Comparison of ENCODE assay signal across 13 cellular contexts in genomic region chr11:74288161-74288560, GRCh38. TPM values are rescaled to one million over a fixed set of nuclear protein-coding genes. Genes with fewer than 3 reads are reported as not detected.
DNase-seq lines count a peak whose midpoint lies in the region; ATAC-seq and TF ChIP-seq lines count a peak whose summit lies in the region.
"Had no signal": no experiment of that assay in that cellular context is flagged by ENCODE, and none has a peak within 500 bp of the region (broad histone marks: within the 10 kb centered on the region; RNA-seq: fewer than 3 reads in every experiment).

No MANE protein-coding gene starts in this region.

- H4K8ac ChIP-seq in IMR-90 (ENCODE audit: low read depth in 2 of 2, low read length in 2 of 2) (peak overlapping the region in 1 of 2 experiments; percentile 81; a peak in 2 of 4 replicates), neuronal stem cell (ENCODE audit: low read depth, low read length) (no peak overlapping the region)

- no peak overlapping the region for H2BK12ac ChIP-seq in neuronal stem cell (ENCODE audit: low read length)

- H3K79me1 ChIP-seq in IMR-90 (ENCODE audit: low read depth in 1 of 2, low read length in 2 of 2) (no peaks in the 10 kb centered on the region), neuronal stem cell (ENCODE audit: low read depth, low read length) (no peaks in the 10 kb centered on the region)

- no peak overlapping the region for H3K4me3 Mint-ChIP-seq in CD14-positive monocyte
- H3K4me3 Mint-ChIP-seq: activated naive CD4-positive, alpha-beta T cell treated with anti-CD3 and anti-CD28 coated beads, Interleukin-2, amount 10 ng/mL, durations not matched to agents 7 days and 5 days; T-cell had no signal

- no peaks in the 10 kb centered on the region for H3K36me3 Mint-ChIP-seq in CD14-positive monocyte
- H3K36me3 Mint-ChIP-seq: activated naive CD4-positive, alpha-beta T cell treated with anti-CD3 and anti-CD28 coated beads, Interleukin-2, amount 10 ng/mL, durations not matched to agents 7 days and 5 days; T-cell had no signal

- peak overlapping the region; percentile 10; the same call in 1 of the 2 replicates for H4K5ac ChIP-seq in IMR-90 (ENCODE audit: low read depth, low read length)

- H3K23ac ChIP-seq in IMR-90 (ENCODE audit: low read depth, low read length) (no peak overlapping the region), neuronal stem cell (ENCODE audit: low read depth, low read length, poor library complexity) (no peak overlapping the region)

- H3K4me3 ChIP-seq in IMR-90 (ENCODE audit: insufficient read depth, low read depth, low read length) = no peak overlapping the region
- H3K4me3 ChIP-seq in cardiac fibroblast (replicated peaks in 1 of 2; ENCODE audit: low read depth in 2 of 2, low read length in 2 of 2) = no peak overlapping the region
- no peak overlapping the region for H3K4me3 ChIP-seq in neuronal stem cell (ENCODE audit: low read length in 2 of 2)
- H3K4me3 ChIP-seq: upper lobe of right lung had no signal

- dilution Hi-C loops in IMR-90 (cut with HindIII; ENCODE audit: low sequenced_read_pairs, unreplicated experiment) = no loop called here

- peak overlapping the region; percentile 38 for H3K18ac ChIP-seq in IMR-90 (ENCODE audit: low read depth, low read length)
- no peak overlapping the region for H3K18ac ChIP-seq in neuronal stem cell (ENCODE audit: low read length)

- peak overlapping the region; percentile 65; the same call in 1 of the 2 replicates for H3K14ac ChIP-seq in IMR-90 (replicated peaks; ENCODE audit: low read depth, low read length)
- H3K14ac ChIP-seq in neuronal stem cell (ENCODE audit: low read length) = no peak overlapping the region

- no CpG with 5 or more reads among the region's 1 CpG for WGBS in IMR-90 (ENCODE audit: extremely low coverage in 2 of 2, insufficient read length in 1 of 2), 2 experiments
- no CpG with 5 or more reads among the region's 1 CpG for WGBS in neuronal stem cell (ENCODE audit: extremely low coverage in 2 of 2, insufficient read length in 2 of 2, insufficient replicate concordance in 1 of 2), 2 donors

- no TSS peak for BruUV-seq in IMR-90 (replicated peaks; lab: Mats Ljungman, UMichigan)

- CTCF ChIA-PET in IMR-90 (lab: Yijun Ruan, JAX) = no interaction called here

- H3K27me3 ChIP-seq in IMR-90 (ENCODE audit: control insufficient read depth, insufficient read depth, low read length) (no peaks in the 10 kb centered on the region), neuronal stem cell (ENCODE audit: control insufficient read depth in 3 of 3, insufficient read depth in 3 of 3, low read depth in 1 of 3, low read length in 3 of 3) (peaks cover 0 to 3% (median 0%) of the 10 kb centered on the region in 3 experiments)
- H3K27me3 ChIP-seq: upper lobe of right lung had no signal

- H3K36me3 ChIP-seq in IMR-90 (ENCODE audit: control insufficient read depth, insufficient read depth, low read length) (peaks cover 4% of the 10 kb centered on the region; the same call in 1 of the 2 replicates), neuronal stem cell (replicated peaks in 1 of 2; ENCODE audit: control insufficient read depth in 2 of 2, insufficient read depth in 2 of 2, low read length in 2 of 2) (no peaks in the 10 kb centered on the region)
- H3K36me3 ChIP-seq: upper lobe of right lung had no signal

- peaks cover 13% of the 10 kb centered on the region for H3K9me1 ChIP-seq in IMR-90 (ENCODE audit: insufficient read depth, low read length)

- H2BK15ac ChIP-seq in IMR-90 (ENCODE audit: low read depth, low read length) (no peak overlapping the region), neuronal stem cell (ENCODE audit: low read length) (no peak overlapping the region)

- no peaks in the 10 kb centered on the region for H4K20me1 ChIP-seq in IMR-90 (ENCODE audit: insufficient read depth, low read length)

- peak; percentile 33 for TF ChIP-seq RAD21 in IMR-90 (IDR thresholded peaks at IDR 0.05; ENCODE audit: low read length)

- peak overlapping the region; percentile 74; the same call in 1 of the 2 replicates for H3K4ac ChIP-seq in IMR-90 (ENCODE audit: low read depth, low read length)
- no peak overlapping the region for H3K4ac ChIP-seq in neuronal stem cell (ENCODE audit: low read length)

- peaks cover 16% of the 10 kb centered on the region for H3K4me1 ChIP-seq in IMR-90 (ENCODE audit: control insufficient read depth, insufficient read depth, low read length)
- H3K4me1 ChIP-seq in neuronal stem cell (ENCODE audit: control insufficient read depth in 2 of 2, insufficient read depth in 1 of 2, low read depth in 1 of 2, low read length in 2 of 2) = no peaks in the 10 kb centered on the region
- H3K4me1 ChIP-seq: upper lobe of right lung had no signal

- peaks cover 2 to 8% (median 5%) of the 10 kb centered on the region in 3 donors for H3K27me3 Mint-ChIP-seq in CD14-positive monocyte (ENCODE audit: low read depth in 3 of 3)

- H2AFZ ChIP-seq in IMR-90 (replicated peaks; ENCODE audit: low read length, poor library complexity) (no peak overlapping the region), neuronal stem cell (ENCODE audit: low read length) (peak overlapping the region; percentile 6)

- peaks cover 0 to 2% (median 0%) of the 10 kb centered on the region in 7 donors for H3K9me3 Mint-ChIP-seq in CD14-positive monocyte
- H3K9me3 Mint-ChIP-seq: activated naive CD4-positive, alpha-beta T cell treated with anti-CD3 and anti-CD28 coated beads, Interleukin-2, amount 10 ng/mL, durations not matched to agents 7 days and 5 days; T-cell had no signal

- no peak overlapping the region for H2AK5ac ChIP-seq in IMR-90 (ENCODE audit: low read depth, low read length)
- H2AK5ac ChIP-seq in neuronal stem cell (ENCODE audit: low read depth, low read length) = no peak overlapping the region

- intact Hi-C loops in IMR-90 (cut with micrococcal nuclease) (no loop called here), posterior cingulate gyrus (cut with DNase I) (no loop called here), CD14-positive monocyte (cut with micrococcal nuclease) (no loop called here)

- peak overlapping the region; percentile 88 for H2BK120ac ChIP-seq in IMR-90 (ENCODE audit: low read depth, low read length)
- no peak overlapping the region for H2BK120ac ChIP-seq in neuronal stem cell (ENCODE audit: low read depth, low read length)

- H3K9me3 ChIP-seq in IMR-90 (ENCODE audit: control insufficient read depth, insufficient read depth, low read length) (no peaks in the 10 kb centered on the region), neuronal stem cell (replicated peaks in 1 of 2; ENCODE audit: control insufficient read depth in 2 of 2, insufficient read depth in 1 of 2, low read depth in 1 of 2, low read length in 2 of 2) (no peaks in the 10 kb centered on the region)
- H3K9me3 ChIP-seq: upper lobe of right lung had no signal

- H3K4me2 ChIP-seq in IMR-90 (ENCODE audit: low read depth, low read length) = peak overlapping the region; percentile 18; the same call in 1 of the 2 replicates
- no peak overlapping the region for H3K4me2 ChIP-seq in neuronal stem cell (ENCODE audit: insufficient read depth, low read length, poor library complexity, severe bottlenecking)

- POLR2A ChIA-PET in IMR-90 (lab: Charles Lee; ENCODE audit: unreplicated experiment) = no interaction called here

- peak overlapping the region; percentile 77; the same call in 1 of the 2 replicates for H3K27ac ChIP-seq in IMR-90 (ENCODE audit: insufficient read depth, low read length)
- no peak overlapping the region for H3K27ac ChIP-seq in neuronal stem cell (replicated peaks; ENCODE audit: low read length)
- H3K27ac ChIP-seq: upper lobe of right lung had no signal

- in situ Hi-C loops in IMR-90 (cut with MboI; ENCODE audit: low sequenced_read_pairs) = no loop called here

- DNase-seq in COLO829 (ENCODE audit: low spot score) (peak; percentile 74), IMR-90 (peak; percentile 99), cardiac fibroblast (ENCODE audit: low read depth in 2 of 2) (peak; percentile 97 to 98), neuronal stem cell (ENCODE audit: low spot score) (no peak), activated gamma-delta T cell (lab: John Stamatoyannopoulos, UW) (no peak), DMS79 (lab: John Stamatoyannopoulos, UW) (no peak), posterior cingulate gyrus (no peak), CD14-positive monocyte (ENCODE audit: low spot score) (no peak)
- DNase-seq: activated naive CD4-positive, alpha-beta T cell treated with anti-CD3 and anti-CD28 coated beads, Interleukin-2, amount 10 ng/mL, durations not matched to agents 7 days and 5 days; NCI-H146; stimulated activated CD4-positive, alpha-beta T cell treated with anti-CD3 and anti-CD28 coated beads, Interleukin-2, amount 100 ng/mL, for 24 hours; T-cell; upper lobe of right lung had no signal

- peak; percentile 50 for TF ChIP-seq POLR2A in IMR-90 (IDR thresholded peaks at IDR 0.05; ENCODE audit: low read depth, low read length)

- H3K27ac Mint-ChIP-seq in CD14-positive monocyte = peak overlapping the region in 1 of 7 donors; percentile 53
- H3K27ac Mint-ChIP-seq: activated naive CD4-positive, alpha-beta T cell treated with anti-CD3 and anti-CD28 coated beads, Interleukin-2, amount 10 ng/mL, durations not matched to agents 7 days and 5 days; T-cell had no signal

- peak; percentile 99 for ATAC-seq in IMR-90 (ENCODE audit: low read depth)
- ATAC-seq: upper lobe of right lung had no signal

- H3K9ac ChIP-seq in IMR-90 (ENCODE audit: low read depth, low read length) (no peak overlapping the region), neuronal stem cell (ENCODE audit: low read depth, low read length, poor library complexity) (no peak overlapping the region)

- no peaks in the 10 kb centered on the region for H3K4me1 Mint-ChIP-seq in CD14-positive monocyte
- H3K4me1 Mint-ChIP-seq: activated naive CD4-positive, alpha-beta T cell treated with anti-CD3 and anti-CD28 coated beads, Interleukin-2, amount 10 ng/mL, durations not matched to agents 7 days and 5 days; T-cell had no signal

- peak overlapping the region; percentile 44; the same call in 1 of the 2 replicates for H3K56ac ChIP-seq in IMR-90 (ENCODE audit: extremely low read depth, insufficient read depth, low read length)

- H2BK5ac ChIP-seq in IMR-90 (ENCODE audit: low read depth, low read length, poor library complexity, severe bottlenecking) (peak overlapping the region; percentile 97), neuronal stem cell (ENCODE audit: low read length) (no peak overlapping the region)

- TF ChIP-seq CTCF in IMR-90 (conservative IDR thresholded peaks at IDR 0.05; ENCODE audit: low read depth, low read length) (no peak), cardiac fibroblast (IDR thresholded peaks at IDR 0.05; ENCODE audit: low read depth, low read length) (no peak), CD14-positive monocyte (IDR thresholded peaks at IDR 0.05) (no peak)

- peak overlapping the region; percentile 51; the same call in 1 of the 2 replicates for H4K91ac ChIP-seq in IMR-90 (ENCODE audit: insufficient read depth, low read depth, low read length)
- H4K91ac ChIP-seq in neuronal stem cell (ENCODE audit: low read depth, low read length, poor library complexity) = no peak overlapping the region

- H2AK9ac ChIP-seq in IMR-90 (replicated peaks; ENCODE audit: low read depth, low read length, poor library complexity) = no peak overlapping the region

- H2BK20ac ChIP-seq in IMR-90 (ENCODE audit: low read depth, low read length) = peak overlapping the region; percentile 92

RNA-seq across cellular contexts. Expression of gene P4HA3, which starts 23.3 kb away (rescaled TPM):
- 2.8 and 2.9 TPM in 2 replicates for total RNA-seq in IMR-90 (2012; rRNA removed)
- polyA plus RNA-seq in IMR-90 (2012; rRNA removed) = 4.9 and 5.7 TPM in 2 replicates
- 4.4 and 4.5 TPM in 2 replicates for polyA plus RNA-seq in IMR-90 (2012; cell fraction: cytosol; rRNA removed)
- 2.0 and 4.4 TPM in 2 replicates for polyA plus RNA-seq in IMR-90 (2012; cell fraction: nucleus; rRNA removed; ENCODE audit: low replicate concordance)
- 0.06 TPM for polyA plus RNA-seq in neuronal stem cell (2013, experiment 1 of 2)
- polyA plus RNA-seq in neuronal stem cell (2013, experiment 2 of 2) = 0.03 TPM
- not detected for polyA plus RNA-seq in CD14-positive monocyte
- total RNA-seq: T-cell had no signal

Comparison
In these comparisons a context has a peak if more than half of its experiments do, and no peak if none do; other contexts are left out.
1. DNase-seq: peak in COLO829 (single experiment), IMR-90 (single experiment) and cardiac fibroblast (2 of 2); none in neuronal stem cell (single experiment), activated gamma-delta T cell (single experiment), DMS79 (single experiment), posterior cingulate gyrus (0 of 10) and CD14-positive monocyte (single experiment).